Comparison of ENCODE assay signal across 8 cellular contexts in the genomic region with DNA sequence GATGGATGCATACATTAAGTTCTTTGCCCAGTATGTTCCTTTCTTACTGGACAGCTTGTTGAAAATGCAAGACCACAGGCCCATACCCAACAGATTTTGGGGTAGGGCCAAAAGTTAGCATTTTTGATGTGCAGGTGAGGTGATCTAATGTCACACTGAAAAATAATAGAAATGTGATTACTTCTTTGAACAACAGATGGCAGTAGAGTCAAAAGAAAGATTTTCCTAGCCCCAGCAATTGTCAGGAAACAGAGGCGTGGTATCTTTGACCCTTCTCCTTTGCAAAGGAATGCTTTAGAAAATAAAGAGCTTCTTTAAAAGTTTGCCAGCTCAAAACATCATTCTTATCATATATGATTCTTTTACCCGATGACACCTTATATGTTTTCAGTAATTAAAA.
DNase-seq lines count a peak whose midpoint lies in the region; ATAC-seq and TF ChIP-seq lines count a peak whose summit lies in the region.

No MANE protein-coding gene starts in this region.

- no peaks in the 10 kb centered on the region for H3K27me3 ChIP-seq in AG04450 (ENCODE audit: control insufficient read depth, insufficient read depth, low read length)

- H3K9me3 ChIP-seq in AG04450 (ENCODE audit: control insufficient read depth, insufficient read depth, low read length), result no peaks in the 10 kb centered on the region

- TF ChIP-seq POLR2A in GM18505 (IDR thresholded peaks at IDR 0.05; ENCODE audit: borderline replicate concordance, extremely low read depth, insufficient read depth, insufficient read length), result no peak

- H3K27ac Mint-ChIP-seq in endothelial cell (ENCODE audit: unreplicated experiment) (no peak overlapping the region), naive B cell (no peak overlapping the region)
- no peak overlapping the region for H3K27ac Mint-ChIP-seq in activated naive CD8-positive, alpha-beta T cell treated with anti-CD3 and anti-CD28 coated beads, Interleukin-2, amount 50 U/mL, for 24 hours

- H3K27ac ChIP-seq in AG04450 (ENCODE audit: low read depth, low read length), result no peak overlapping the region

- H3K36me3 Mint-ChIP-seq in endothelial cell (ENCODE audit: low read depth, unreplicated experiment) (no peaks in the 10 kb centered on the region), naive B cell (no peaks in the 10 kb centered on the region)
- no peaks in the 10 kb centered on the region for H3K36me3 Mint-ChIP-seq in activated naive CD8-positive, alpha-beta T cell treated with anti-CD3 and anti-CD28 coated beads, Interleukin-2, amount 50 U/mL, for 24 hours (ENCODE audit: low read depth)

- POLR2A ChIA-PET in AG04450 (lab: Yijun Ruan, JAX), result no interaction called here

- CTCF ChIA-PET in AG04450 (lab: Charles Lee), result interaction anchor here (0.6 to 2.7 kb wide), 53 partner anchors 9 to 1821 kb away, joined by 3 to 20 read pairs (median 4); no protein-coding TSS in a partner anchor

- H3K4me3 ChIP-seq in AG04450 (ENCODE audit: low read depth, low read length), result no peak overlapping the region

- DNase-seq in AG04450 (ENCODE audit: low read depth, low spot score) (no peak), NCI-H774 (lab: John Stamatoyannopoulos, UW) (peak; percentile 35), endothelial cell (ENCODE audit: low spot score) (no peak), naive B cell (peak; percentile 7)
- DNase-seq in activated naive CD8-positive, alpha-beta T cell treated with anti-CD3 and anti-CD28 coated beads, Interleukin-2, amount 50 U/mL, for 24 hours, result no peak
- DNase-seq in activated CD4-positive, CD25-positive, alpha-beta regulatory T cell treated with anti-CD3 and anti-CD28 coated beads, Interleukin-2, amount 50 U/mL, for 72 hours, result no peak

- H3K27me3 Mint-ChIP-seq in endothelial cell (ENCODE audit: unreplicated experiment) (no peaks in the 10 kb centered on the region), naive B cell (peaks cover 6 to 13% (median 11%) of the 10 kb centered on the region in 3 donors)
- H3K27me3 Mint-ChIP-seq in activated naive CD8-positive, alpha-beta T cell treated with anti-CD3 and anti-CD28 coated beads, Interleukin-2, amount 50 U/mL, for 24 hours, result no peaks in the 10 kb centered on the region

- no peaks in the 10 kb centered on the region for H3K9me3 Mint-ChIP-seq in endothelial cell (ENCODE audit: unreplicated experiment)
- no peaks in the 10 kb centered on the region for H3K9me3 Mint-ChIP-seq in naive B cell
- no peaks in the 10 kb centered on the region for H3K9me3 Mint-ChIP-seq in activated naive CD8-positive, alpha-beta T cell treated with anti-CD3 and anti-CD28 coated beads, Interleukin-2, amount 50 U/mL, for 24 hours

- ATAC-seq in GM18505 (IDR thresholded peaks at IDR 0.05; ENCODE audit: unreplicated experiment), result peak; percentile 82
- peak; percentile 69 for ATAC-seq in HG03175 (IDR thresholded peaks at IDR 0.05; ENCODE audit: unreplicated experiment)
- no peak for ATAC-seq in naive B cell (ENCODE audit: low read depth in 2 of 2)
- ATAC-seq in activated naive CD8-positive, alpha-beta T cell treated with anti-CD3 and anti-CD28 coated beads, Interleukin-2, amount 50 U/mL, for 24 hours, result no peak

- H3K4me3 Mint-ChIP-seq in endothelial cell (ENCODE audit: unreplicated experiment) (no peak overlapping the region), naive B cell (no peak overlapping the region)
- H3K4me3 Mint-ChIP-seq in activated naive CD8-positive, alpha-beta T cell treated with anti-CD3 and anti-CD28 coated beads, Interleukin-2, amount 50 U/mL, for 24 hours, result no peak overlapping the region

- TF ChIP-seq CTCF in AG04450 (IDR thresholded peaks at IDR 0.05; ENCODE audit: low read depth, low read length), result peak; percentile 48
- peak; percentile 70 for TF ChIP-seq CTCF in endothelial cell (IDR thresholded peaks at IDR 0.05; ENCODE audit: unreplicated experiment)

- H3K4me1 Mint-ChIP-seq in endothelial cell (ENCODE audit: unreplicated experiment) (no peaks in the 10 kb centered on the region), naive B cell (no peaks in the 10 kb centered on the region)
- H3K4me1 Mint-ChIP-seq in activated naive CD8-positive, alpha-beta T cell treated with anti-CD3 and anti-CD28 coated beads, Interleukin-2, amount 50 U/mL, for 24 hours, result no peaks in the 10 kb centered on the region

Comparison
In these comparisons a context has a peak if more than half of its experiments do, and no peak if none do; other contexts are left out.
1. DNase-seq: peak in NCI-H774 (single experiment) and naive B cell (single experiment); none in AG04450 (single experiment), endothelial cell (single experiment), activated naive CD8-positive, alpha-beta T cell treated with anti-CD3 and anti-CD28 coated beads, Interleukin-2, amount 50 U/mL, for 24 hours (single experiment) and activated CD4-positive, CD25-positive, alpha-beta regulatory T cell treated with anti-CD3 and anti-CD28 coated beads, Interleukin-2, amount 50 U/mL, for 72 hours (single experiment).
2. ATAC-seq: peak in GM18505 (single experiment) and HG03175 (single experiment); none in naive B cell (0 of 2) and activated naive CD8-positive, alpha-beta T cell treated with anti-CD3 and anti-CD28 coated beads, Interleukin-2, amount 50 U/mL, for 24 hours (single experiment).